Comparison of ENCODE assay signal across 25 cellular contexts in the genomic region with DNA sequence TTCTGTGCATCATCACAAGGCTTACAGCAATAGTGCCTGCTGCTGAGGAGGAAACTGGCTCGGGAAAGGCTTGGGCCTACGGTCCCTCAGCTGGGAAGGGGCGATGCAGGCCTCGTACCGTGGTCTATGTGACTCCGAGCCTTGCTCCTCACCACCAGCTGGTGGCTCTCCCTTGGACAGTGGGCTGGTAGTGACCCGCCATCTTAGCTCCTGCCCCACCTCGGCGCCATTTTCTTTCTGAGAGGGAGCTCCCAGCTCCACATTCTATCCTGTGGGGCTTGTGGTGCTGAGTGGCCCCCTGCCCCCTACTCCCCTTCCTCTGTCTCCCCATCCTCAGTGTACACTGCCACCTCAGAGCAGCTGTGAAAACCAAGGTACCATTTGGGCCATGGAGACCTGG.
"Had no signal": no experiment of that assay in that cellular context is flagged by ENCODE, and none has a peak within 500 bp of the region (broad histone marks: within the 10 kb centered on the region; RNA-seq: fewer than 3 reads in every experiment).

No MANE protein-coding gene starts in this region.

- FAIRE-seq: small intestine had no signal

- DNase-seq: naive thymus-derived CD4-positive, alpha-beta T cell; natural killer cell; occipital lobe; ovary; posterior cingulate gyrus; psoas muscle; right cardiac atrium; right lobe of liver; sigmoid colon; small intestine; stimulated activated CD4-positive, alpha-beta T cell treated with anti-CD3 and anti-CD28 coated beads, Interleukin-15, amount 100 ng/mL, for 24 hours; stimulated activated CD4-positive, alpha-beta T cell treated with anti-CD3 and anti-CD28 coated beads, Interleukin-2, amount 100 ng/mL, for 24 hours; stimulated activated CD4-positive, alpha-beta T cell treated with anti-CD3 and anti-CD28 coated beads, Interleukin-2, amount 100 ng/mL, for 48 hours; stimulated activated CD4-positive, alpha-beta T cell treated with anti-CD3 and anti-CD28 coated beads, Interleukin-4, amount 100 ng/mL, for 24 hours; stimulated activated naive B cell treated with anti-CD40 and anti-IgM and Interleukin-4, amounts not matched to agents 10 μg/mL and 1 μg/mL and 100 μg/mL, for 72 hours; stimulated activated naive CD4-positive, alpha-beta T cell treated with Interleukin-2 at 50 U/mL for 16 hours; stomach; thyroid gland; trophoblast cell; upper lobe of right lung; uterus had no signal

- H3K4me3 ChIP-seq: ovary, psoas muscle, right lobe of liver, sigmoid colon, stomach, thoracic aorta, thyroid gland, tibial nerve, upper lobe of right lung, uterus had no signal

- H3K79me2 ChIP-seq: parathyroid adenoma had no signal

- H3K9me3 ChIP-seq: ovary, psoas muscle, right lobe of liver, sigmoid colon, thoracic aorta, thyroid gland, tibial nerve, upper lobe of right lung, uterus had no signal

- H3K27me3 ChIP-seq: ovary, right lobe of liver, sigmoid colon, stomach, thyroid gland, tibial nerve, upper lobe of right lung, uterus had no signal

- H3K9ac ChIP-seq: parathyroid adenoma had no signal

- H2AFZ ChIP-seq: parathyroid adenoma had no signal

- ATAC-seq: naive thymus-derived CD4-positive, alpha-beta T cell; natural killer cell; psoas muscle; right cardiac atrium; right lobe of liver; stimulated activated effector memory CD8-positive, alpha-beta T cell treated with anti-CD3 and anti-CD28 coated beads, Interleukin-12 subunit alpha, Interleukin-12 subunit beta, amount 100 ng/mL, for 72 hours; stimulated activated naive B cell treated with anti-CD40 and anti-IgM and Interleukin-4, amounts not matched to agents 10 μg/mL and 1 μg/mL and 100 μg/mL, for 72 hours; upper lobe of right lung had no signal

- H3K27ac ChIP-seq: ovary, parathyroid adenoma, psoas muscle, right lobe of liver, sigmoid colon, stomach, thoracic aorta, thyroid gland, tibial nerve, upper lobe of right lung, uterus had no signal

- H3K4me1 ChIP-seq: parathyroid adenoma, right lobe of liver, thyroid gland had no signal

- H3K36me3 ChIP-seq: ovary, right lobe of liver, thyroid gland, uterus had no signal
